15 cellular contexts compared by ENCODE assay signal in genomic region chr7:50312589-50313162, GRCh38. TPM values are rescaled to one million over a fixed set of nuclear protein-coding genes. Genes with fewer than 3 reads are reported as not detected.
A peak's percentile ranks its signal among the peaks of the same experiment; 100 is the strongest.
DNase-seq lines count a peak whose midpoint lies in the region; ATAC-seq, FAIRE-seq and TF ChIP-seq lines count a peak whose summit lies in the region.
"Had no signal": no experiment of that assay in that cellular context is flagged by ENCODE, and none has a peak within 500 bp of the region (broad histone marks: within the 10 kb centered on the region; RNA-seq: fewer than 3 reads in every experiment).

No MANE protein-coding gene starts in this region.

- CTCF ChIA-PET in GM12878 (lab: Yijun Ruan, JAX), result interaction anchor here (0.6 to 14.5 kb wide), 16 partner anchors 9 to 193 kb away, joined by 3 to 250 read pairs (median 4); no protein-coding TSS in a partner anchor
- CTCF ChIA-PET in A673 (lab: Charles Lee), result no interaction called here

- TF ChIP-seq POLR2A in GM12878 (IDR thresholded peaks at IDR 0.05; ENCODE audit: low read depth, low read length) (no peak), stomach (IDR thresholded peaks at IDR 0.05) (no peak)

- intact Hi-C loops in GM12878 (cut with micrococcal nuclease; ENCODE audit: unreplicated experiment) (no loop called here), stomach (cut with DNase I; ENCODE audit: low total_unique reads) (no loop called here), sciatic nerve (cut with DNase I) (no loop called here), A673 (cut with micrococcal nuclease; ENCODE audit: unreplicated experiment) (no loop called here)

- ATAC-seq in activated T-cell treated with anti-CD3 and anti-CD28 coated beads, Interleukin-2, amount 50 U/mL, for 4 hours, result no peak
- ATAC-seq in GM12878 (no peak), sciatic nerve (no peak)
- ATAC-seq: esophagus mucosa had no signal

- WGBS in GM12878 (ENCODE audit: insufficient coverage, insufficient replicate concordance, low lambda C conversion rate, missing lambda C conversion rate), result 2% methylated on average over 4 of the region's 4 CpGs
- WGBS in stomach, 5 donors, result 53 to 68% (median 65%) methylated on average over 4 of the region's 4 CpGs

- BruUV-seq in GM12878 (replicated peaks; lab: Mats Ljungman, UMichigan), result no TSS peak
- BruUV-seq in A673 (replicated peaks; lab: Mats Ljungman, UMichigan), result no TSS peak

- H3K9me3 ChIP-seq in OCI-LY1 (ENCODE audit: low read length) (no peaks in the 10 kb centered on the region), GM12878 (replicated peaks; ENCODE audit: control insufficient read depth, insufficient read depth, low read length) (no peaks in the 10 kb centered on the region), stomach (no peaks in the 10 kb centered on the region), A673 (ENCODE audit: low read depth, low read length, poor library complexity, severe bottlenecking) (no peaks in the 10 kb centered on the region)

- H3K27me3 ChIP-seq in OCI-LY1 (ENCODE audit: insufficient read depth, low read length) (no peaks in the 10 kb centered on the region), GM12878 (replicated peaks in 1 of 2; ENCODE audit: control insufficient read depth in 2 of 2, insufficient read depth in 2 of 2, low read length in 1 of 2) (no peaks in the 10 kb centered on the region), stomach (peaks cover 0 to 23% (median 0%) of the 10 kb centered on the region in 3 donors), A673 (replicated peaks; ENCODE audit: insufficient read depth, low read depth, low read length, poor library complexity) (no peaks in the 10 kb centered on the region)

- peaks cover 84% of the 10 kb centered on the region for H3K4me1 ChIP-seq in OCI-LY1 (ENCODE audit: insufficient read depth, low read length, severe bottlenecking)
- peaks cover 47% of the 10 kb centered on the region for H3K4me1 ChIP-seq in GM12878 (ENCODE audit: control insufficient read depth, insufficient read depth, low read length)
- H3K4me1 ChIP-seq in stomach, result peaks cover 0 to 6% (median 0%) of the 10 kb centered on the region in 4 donors
- H3K4me1 ChIP-seq in A673 (ENCODE audit: insufficient read depth, low read length, poor library complexity, severe bottlenecking), result peaks cover 5% of the 10 kb centered on the region

- H3K9ac ChIP-seq in OCI-LY1 (ENCODE audit: low read length), result peak overlapping the region; percentile 97
- H3K9ac ChIP-seq in GM12878 (ENCODE audit: control insufficient read depth, insufficient read depth, low read length), result peak overlapping the region; percentile 7

- H3K79me2 ChIP-seq in OCI-LY1 (ENCODE audit: insufficient read depth, low read length), result peaks cover 100% of the 10 kb centered on the region
- H3K79me2 ChIP-seq in GM12878 (ENCODE audit: control insufficient read depth, insufficient read depth, low read length), result peaks cover 98% of the 10 kb centered on the region

- H2AFZ ChIP-seq in OCI-LY1 (ENCODE audit: low read length), result no peak overlapping the region
- no peak overlapping the region for H2AFZ ChIP-seq in GM12878 (ENCODE audit: control insufficient read depth, low read depth, low read length)

- no peaks in the 10 kb centered on the region for H3K9me3 Mint-ChIP-seq in activated T-cell treated with anti-CD3 and anti-CD28 coated beads, Interleukin-2, amount 50 U/mL, for 4 hours
- H3K9me3 Mint-ChIP-seq: brain, nephron had no signal

- H3K4me2 ChIP-seq in OCI-LY1 (ENCODE audit: low read length) (peak overlapping the region; percentile 81), GM12878 (ENCODE audit: control insufficient read depth, insufficient read depth) (peak overlapping the region; percentile 71)

- H3K36me3 ChIP-seq in OCI-LY1 (ENCODE audit: insufficient read depth, low read length), result peaks cover 75% of the 10 kb centered on the region
- no peaks in the 10 kb centered on the region for H3K36me3 ChIP-seq in GM12878 (ENCODE audit: control insufficient read depth in 2 of 2, insufficient read depth in 2 of 2, low read length in 1 of 2)
- no peaks in the 10 kb centered on the region for H3K36me3 ChIP-seq in stomach
- H3K36me3 ChIP-seq in A673 (ENCODE audit: insufficient read depth, low read length, poor library complexity, severe bottlenecking), result no peaks in the 10 kb centered on the region

- H3K27me3 Mint-ChIP-seq in activated T-cell treated with anti-CD3 and anti-CD28 coated beads, Interleukin-2, amount 50 U/mL, for 4 hours (ENCODE audit: low read depth), result no peaks in the 10 kb centered on the region

- POLR2A ChIA-PET in GM12878 (lab: Charles Lee) (interaction anchor here (0.8 to 12.6 kb wide), 15 partner anchors 8 to 165 kb away, joined by 3 to 165 read pairs (median 6); partner anchors contain the start of gene IKZF1), A673 (lab: Charles Lee; ENCODE audit: low non-redundant PET) (no interaction called here)

- no peaks in the 10 kb centered on the region for H3K9me2 ChIP-seq in OCI-LY1 (ENCODE audit: low read depth, low read length)

- TF ChIP-seq EP300 in GM12878 (IDR thresholded peaks at IDR 0.05; ENCODE audit: borderline replicate concordance in 1 of 2, control insufficient read depth in 1 of 2, low read depth in 2 of 2, low read length in 2 of 2) (no peak), stomach (IDR thresholded peaks at IDR 0.05) (no peak)

- H3K4me1 Mint-ChIP-seq in activated T-cell treated with anti-CD3 and anti-CD28 coated beads, Interleukin-2, amount 50 U/mL, for 4 hours (ENCODE audit: low read depth), result peaks cover 91% of the 10 kb centered on the region
- H3K4me1 Mint-ChIP-seq: nephron had no signal

- H3K27ac ChIP-seq in OCI-LY1 (ENCODE audit: low read depth, low read length, poor library complexity, severe bottlenecking) (peak overlapping the region; percentile 93), GM12878 (ENCODE audit: control insufficient read depth, insufficient read depth) (peak overlapping the region; percentile 67), stomach (peak overlapping the region in 4 of 5 donors; percentile 36 to 84 (median 46)), A673 (ENCODE audit: low read depth, low read length, poor library complexity, severe bottlenecking) (no peak overlapping the region)
- H3K27ac ChIP-seq: SK-N-MC had no signal

- no peaks in the 10 kb centered on the region; the same call in 1 of the 2 replicates for H4K20me1 ChIP-seq in OCI-LY1 (ENCODE audit: insufficient read depth, low read length)
- H4K20me1 ChIP-seq in GM12878 (ENCODE audit: control insufficient read depth, insufficient read depth), result no peaks in the 10 kb centered on the region

- no peaks in the 10 kb centered on the region for H3F3A ChIP-seq in OCI-LY1 (ENCODE audit: insufficient read depth, low read length)

- no peak for FAIRE-seq in GM12878 (lab: Jason Lieb, UNC)
- FAIRE-seq: H1 had no signal

- RAD21 ChIA-PET in GM12878 (lab: Charles Lee; ENCODE audit: unreplicated experiment), result interaction anchor here (1.3 to 13.0 kb wide), 13 partner anchors 9 to 169 kb away, joined by 3 to 293 read pairs (median 14); no protein-coding TSS in a partner anchor

- SMC1A ChIA-PET in GM12878 (lab: Charles Lee; ENCODE audit: uncharacterized antibody, unreplicated experiment), result interaction anchor here (1.0 to 12.9 kb wide), 25 partner anchors 8 to 192 kb away, joined by 3 to 356 read pairs (median 10); partner anchors contain the start of gene IKZF1

- peak overlapping the region; percentile 74 for H3K4me3 ChIP-seq in OCI-LY1 (ENCODE audit: low read depth, low read length, poor library complexity, severe bottlenecking)
- peak overlapping the region; percentile 71 for H3K4me3 ChIP-seq in GM12878
- no peak overlapping the region for H3K4me3 ChIP-seq in stomach
- no peak overlapping the region for H3K4me3 ChIP-seq in A673 (ENCODE audit: low read depth, low read length, poor library complexity, severe bottlenecking)
- H3K4me3 ChIP-seq: SK-N-MC had no signal

- peak overlapping the region; percentile 97 for H3K4me3 Mint-ChIP-seq in activated T-cell treated with anti-CD3 and anti-CD28 coated beads, Interleukin-2, amount 50 U/mL, for 4 hours
- H3K4me3 Mint-ChIP-seq: brain, nephron had no signal

- peaks cover 16% of the 10 kb centered on the region for H3K36me3 Mint-ChIP-seq in activated T-cell treated with anti-CD3 and anti-CD28 coated beads, Interleukin-2, amount 50 U/mL, for 4 hours (ENCODE audit: insufficient read depth)
- H3K36me3 Mint-ChIP-seq: brain had no signal

- DNase-seq in activated T-cell treated with anti-CD3 and anti-CD28 coated beads, Interleukin-2, amount 50 U/mL, for 4 hours, result no peak
- DNase-seq in activated T-cell treated with anti-CD3 and anti-CD28 coated beads, Interleukin-2, amount 50 U/mL, for 1 hour, result no peak
- DNase-seq in GM12878 (ENCODE audit: low read depth, low spot score), result no peak
- no peak for DNase-seq in stomach
- no peak for DNase-seq in NCI-H526 (lab: John Stamatoyannopoulos, UW)
- DNase-seq in sciatic nerve (ENCODE audit: low spot score), result no peak
- no peak for DNase-seq in A673 (ENCODE audit: low spot score)
- DNase-seq: GDM1 had no signal

- no peak for TF ChIP-seq RAD21 in GM12878 (IDR thresholded peaks at IDR 0.05; ENCODE audit: insufficient read depth, low read depth, low read length)

- in situ Hi-C loops in GM12878 (cut with MboI), result no loop called here

- TF ChIP-seq CTCF in OCI-LY1 (IDR thresholded peaks at IDR 0.05; ENCODE audit: low read length) (no peak), GM12878 (IDR thresholded peaks at IDR 0.05 in 2 of 3, conservative IDR thresholded peaks at IDR 0.05 in 1 of 3; ENCODE audit: control insufficient read depth in 2 of 3, extremely low read depth in 1 of 3, insufficient read depth in 1 of 3, low read depth in 3 of 3, low read length in 3 of 3) (no peak), stomach (IDR thresholded peaks at IDR 0.05) (no peak), A673 (conservative IDR thresholded peaks at IDR 0.05; ENCODE audit: low read depth, low read length) (no peak)

RNA-seq across cellular contexts. Expression of gene IKZF1, which starts 8.2 kb away (rescaled TPM):
- total RNA-seq in activated T-cell treated with anti-CD3 and anti-CD28 coated beads, Interleukin-2, amount 50 U/mL, for 4 hours, result 100 to 1,000 TPM; 168 to 229 (median 228) TPM
- 250 and 261 TPM in 2 replicates for total RNA-seq in GM12878 (2013; cell fraction: nucleolus; rRNA removed)
- total RNA-seq in GM12878 (2014; rRNA removed) (101 and 104 TPM in 2 replicates), GM12878 (2014; rRNA removed; fragmentation: Illumina TruSeq; extraction: Trizol) (69.5 and 70.2 TPM in 2 replicates), GM12878 (2021) (125 and 131 TPM in 2 replicates), stomach (100 to 1,000 TPM in 1 of 5 donors, 10 to 100 TPM in 3, 1 to 10 TPM in 1; 4.5 to 139 (median 14.0) TPM), sciatic nerve (20.1 TPM), A673 (2021) (3.7 and 4.2 TPM in 2 replicates)
- 23.9 TPM for polyA plus RNA-seq in GM12878 (2011; ENCODE audit: low read depth)
- polyA plus RNA-seq in GM12878 (2011; rRNA removed) (58.5 and 61.7 TPM in 2 replicates), GM12878 (2014; fragmentation: Illumina TruSeq; extraction: Trizol) (73.0 and 73.8 TPM in 2 replicates), GM12878 (2014; fragmentation: Nextera tagmentation; extraction: Ambion mirVana) (10 to 100 TPM; 27.2 to 29.8 TPM), GM12878 (2014; rRNA removed) (60.3 and 64.2 TPM in 2 replicates), GM12878 (2016; fragmentation: Nextera tagmentation; extraction: Ambion mirVana) (10 to 100 TPM; 82.5 to 95.3 TPM), stomach (1 to 10 TPM; 1.5 to 6.4 (median 1.8) TPM)
- 60.4 and 68.7 TPM in 2 replicates for polyA plus RNA-seq in GM12878 (2011; cell fraction: cytosol; rRNA removed)
- polyA plus RNA-seq in GM12878 (2011; cell fraction: nucleus; rRNA removed), result 76.4 and 80.1 TPM in 2 replicates
- 30.9 and 31.5 TPM in 2 replicates for polyA plus RNA-seq in GM12878 (2012)
- 133 and 138 TPM in 2 replicates for polyA minus RNA-seq in GM12878 (2011; rRNA and poly(A)+ RNA removed)
- polyA minus RNA-seq in GM12878 (2011; cell fraction: cytosol; rRNA and poly(A)+ RNA removed), result 59.5 and 62.5 TPM in 2 replicates
- polyA minus RNA-seq in GM12878 (2011; cell fraction: nucleus; rRNA and poly(A)+ RNA removed), result 108 and 193 TPM in 2 replicates
- total RNA-seq: LHCN-M2 had no signal

Comparison
In these comparisons a context has a peak if more than half of its experiments do, and no peak if none do; other contexts are left out.
1. H3K4me3 ChIP-seq: peak in OCI-LY1 (single experiment) and GM12878 (single experiment); none in stomach (0 of 4) and A673 (single experiment).